In the genomic region with DNA sequence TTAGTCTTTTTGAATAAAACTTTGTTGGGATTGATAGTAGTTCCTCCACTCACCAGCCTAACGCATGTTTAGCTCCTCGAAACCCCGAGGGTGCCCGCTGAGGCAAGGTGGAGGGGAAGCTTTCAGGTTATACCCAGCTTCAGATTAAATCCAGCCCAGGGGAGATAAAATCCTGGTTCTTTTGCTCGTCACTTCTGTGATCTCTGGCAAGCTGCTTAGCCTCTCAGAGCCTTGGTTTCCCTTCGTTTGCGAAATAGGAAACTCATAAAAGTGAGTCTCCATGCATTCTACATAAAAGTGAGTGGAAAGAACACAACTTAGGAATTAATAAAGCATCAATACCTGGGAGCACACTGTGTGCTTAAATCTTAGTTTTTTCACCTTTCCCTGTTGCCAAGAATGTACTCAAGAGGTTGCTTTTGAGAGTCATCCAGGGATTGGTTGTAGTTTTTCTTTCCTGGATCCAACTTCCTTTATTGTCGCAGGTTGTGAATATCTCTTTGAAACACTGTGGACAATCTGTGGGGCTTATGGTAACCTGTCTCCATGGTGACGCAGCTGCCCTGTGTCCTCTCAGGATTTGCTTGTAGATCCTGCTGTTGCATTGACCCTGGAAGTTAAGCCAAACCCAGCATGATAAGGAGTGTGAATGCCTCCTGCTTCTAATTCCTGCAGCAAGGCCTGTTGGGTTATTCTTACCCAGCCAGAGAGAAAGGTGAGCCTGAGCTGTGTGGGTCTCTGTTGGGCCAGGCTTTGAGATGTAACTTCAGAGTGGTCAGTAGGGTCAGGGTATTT, we compare ENCODE assay signal across 9 cellular contexts. TPM values are rescaled to one million over a fixed set of nuclear protein-coding genes. Genes with fewer than 3 reads are reported as not detected.
DNase-seq lines count a peak whose midpoint lies in the region; ATAC-seq and TF ChIP-seq lines count a peak whose summit lies in the region.
"Had no signal": no experiment of that assay in that cellular context is flagged by ENCODE, and none has a peak within 500 bp of the region (broad histone marks: within the 10 kb centered on the region; RNA-seq: fewer than 3 reads in every experiment).

No MANE protein-coding gene starts in this region.

- H3K36me3 Mint-ChIP-seq in T-helper 17 cell (ENCODE audit: low read depth): peaks cover 2% of the 10 kb centered on the region

- H3K9me3 ChIP-seq in T-helper 17 cell (ENCODE audit: control insufficient read depth, low read length, poor library complexity, severe bottlenecking) (no peaks in the 10 kb centered on the region), sigmoid colon (no peaks in the 10 kb centered on the region)

- H3K4me1 Mint-ChIP-seq in T-helper 17 cell: peaks cover 23% of the 10 kb centered on the region

- H3K36me3 ChIP-seq in sigmoid colon: no peaks in the 10 kb centered on the region

- peak overlapping the region; percentile 90 for H3K4me3 Mint-ChIP-seq in T-helper 17 cell

- peaks cover 14% of the 10 kb centered on the region for H3K27me3 Mint-ChIP-seq in T-helper 17 cell

- TF ChIP-seq POLR2A in sigmoid colon (IDR thresholded peaks at IDR 0.05): no peak

- H3K27ac Mint-ChIP-seq in T-helper 17 cell: peak overlapping the region; percentile 60

- no peak for ATAC-seq in T-helper 17 cell
- ATAC-seq in HG02759 (IDR thresholded peaks at IDR 0.05; ENCODE audit: unreplicated experiment): no peak
- ATAC-seq: Right ventricle myocardium inferior had no signal

- intact Hi-C loops in sigmoid colon (cut with DNase I): loop anchor here (5.0 to 10.0 kb wide), 4 partner anchors 38 to 1008 kb away; partner anchors contain the start of genes ALG2 and SEC61B

- H3K4me3 ChIP-seq in fibroblast of the aortic adventitia (ENCODE audit: low read depth, low read length): no peak overlapping the region
- H3K4me3 ChIP-seq in sigmoid colon: no peak overlapping the region

- no peak for TF ChIP-seq CTCF in fibroblast of the aortic adventitia (IDR thresholded peaks at IDR 0.05; ENCODE audit: insufficient read depth, low read length)
- no peak for TF ChIP-seq CTCF in sigmoid colon (IDR thresholded peaks at IDR 0.05)

- DNase-seq in NCI-H82 (lab: John Stamatoyannopoulos, UW): peak; percentile 67
- DNase-seq in NCI-H82 treated with DMSO at 0.1 percent for 48 hours (lab: John Stamatoyannopoulos, UW; ENCODE audit: unreplicated experiment): no peak
- no peak for DNase-seq in T-helper 17 cell
- DNase-seq in fibroblast of the aortic adventitia (ENCODE audit: low read depth): peak; percentile 46
- no peak for DNase-seq in sigmoid colon
- DNase-seq in globus pallidus (ENCODE audit: low spot score): no peak
- DNase-seq in NCI-H2227 (lab: John Stamatoyannopoulos, UW; ENCODE audit: unreplicated experiment): no peak

- TF ChIP-seq EP300 in sigmoid colon (IDR thresholded peaks at IDR 0.05): no peak

- WGBS in sigmoid colon, 2 donors: 56 to 80% methylated on average over 9 of the region's 9 CpGs

- peak overlapping the region in 3 of 4 donors; percentile 18 to 90 (median 86) for H3K27ac ChIP-seq in sigmoid colon

- no peaks in the 10 kb centered on the region for H3K27me3 ChIP-seq in sigmoid colon

- peaks cover 0 to 57% (median 45%) of the 10 kb centered on the region in 4 donors for H3K4me1 ChIP-seq in sigmoid colon

RNA-seq across cellular contexts. Expression of gene GALNT12, which starts 2.0 kb away (rescaled TPM):
- total RNA-seq in T-helper 17 cell (10 to 100 TPM; 10.2 to 11.3 TPM), fibroblast of the aortic adventitia (ENCODE audit: low replicate concordance) (24.9 and 138 TPM in 2 replicates), sigmoid colon (10 to 100 TPM; 11.5 to 18.9 (median 15.7) TPM)
- polyA plus RNA-seq in sigmoid colon: 10 to 100 TPM; 23.6 to 34.2 (median 30.5) TPM

RNA-seq across cellular contexts. Expression of gene ANKS6, which starts 13.2 kb away (rescaled TPM):
- 10 to 100 TPM in 1 of 2 donors, 1 to 10 TPM in 1; 9.6 to 10.0 TPM for total RNA-seq in T-helper 17 cell
- 12.7 and 13.8 TPM in 2 replicates for total RNA-seq in fibroblast of the aortic adventitia (ENCODE audit: low replicate concordance)
- total RNA-seq in sigmoid colon: 10 to 100 TPM; 10.2 to 22.8 (median 16.4) TPM
- polyA plus RNA-seq in sigmoid colon: 10 to 100 TPM in 1 of 3 donors, 1 to 10 TPM in 2; 5.4 to 14.4 (median 6.0) TPM

Comparison
In these comparisons a context has a peak if more than half of its experiments do, and no peak if none do; other contexts are left out.
1. DNase-seq: peak in NCI-H82 (single experiment) and fibroblast of the aortic adventitia (single experiment); none in NCI-H82 treated with DMSO at 0.1 percent for 48 hours (single experiment), T-helper 17 cell (0 of 3), sigmoid colon (single experiment), globus pallidus (single experiment) and NCI-H2227 (single experiment).